In genomic region chr11:33931032-33931431, GRCh38 we compare ENCODE assay signal across 15 cellular contexts. TPM values are rescaled to one million over a fixed set of nuclear protein-coding genes. Genes with fewer than 3 reads are reported as not detected.
A peak's percentile ranks its signal among the peaks of the same experiment; 100 is the strongest.
DNase-seq lines count a peak whose midpoint lies in the region; ATAC-seq and TF ChIP-seq lines count a peak whose summit lies in the region.
"Had no signal": no experiment of that assay in that cellular context is flagged by ENCODE, and none has a peak within 500 bp of the region (broad histone marks: within the 10 kb centered on the region; RNA-seq: fewer than 3 reads in every experiment).

No MANE protein-coding gene starts in this region.

- peak overlapping the region; percentile 60 for H3K27ac ChIP-seq in KOPT-K1 (ENCODE audit: low read depth, low read length, poor library complexity, severe bottlenecking)
- H3K27ac ChIP-seq in breast epithelium: peak overlapping the region; percentile 87 to 93
- peak overlapping the region; percentile 81 to 93 for H3K27ac ChIP-seq in left lung
- peak overlapping the region; percentile 61 for H3K27ac ChIP-seq in substantia nigra (ENCODE audit: low read depth, low read length, poor library complexity, severe bottlenecking)

- peak in 1 of 2 donors; percentile 37 for DNase-seq in breast epithelium (ENCODE audit: low spot score in 2 of 2)
- no peak for DNase-seq in left lung
- no peak for DNase-seq in substantia nigra (lab: John Stamatoyannopoulos, UW)
- DNase-seq in 8988T: no peak
- DNase-seq in mucosa of gallbladder (ENCODE audit: low spot score): no peak
- DNase-seq in glomerular visceral epithelial cell (ENCODE audit: extremely low spot score): no peak
- DNase-seq: activated T-cell treated with anti-CD3 and anti-CD28 coated beads, Interleukin-2, amount 50 U/mL, for 4 hours; CD4-positive, alpha-beta memory T cell; GOT3; stimulated activated CD4-positive, alpha-beta T cell treated with anti-CD3 and anti-CD28 coated beads, Interleukin-4, amount 100 ng/mL, for 24 hours; stimulated activated naive B cell treated with anti-CD40 and anti-IgM and Interleukin-4, amounts not matched to agents 10 μg/mL and 1 μg/mL and 100 μg/mL, for 72 hours had no signal

- TF ChIP-seq CTCF in breast epithelium (IDR thresholded peaks at IDR 0.05) (no peak), left lung (IDR thresholded peaks at IDR 0.05) (no peak)

- H3K9me3 ChIP-seq in KOPT-K1 (ENCODE audit: insufficient read depth, low read length, poor library complexity, severe bottlenecking): peaks cover 23% of the 10 kb centered on the region
- H3K9me3 ChIP-seq in breast epithelium: no peaks in the 10 kb centered on the region
- peaks cover 0 to 5% of the 10 kb centered on the region in 2 donors for H3K9me3 ChIP-seq in left lung
- H3K9me3 ChIP-seq: prostate gland had no signal

- H3K36me3 ChIP-seq in KOPT-K1 (ENCODE audit: insufficient read depth, low read length) (no peaks in the 10 kb centered on the region), breast epithelium (no peaks in the 10 kb centered on the region), left lung (no peaks in the 10 kb centered on the region)
- H3K36me3 ChIP-seq: prostate gland had no signal

- intact Hi-C loops in breast epithelium (cut with DNase I; ENCODE audit: low total_unique reads): no loop called here
- intact Hi-C loops in left lung (cut with DNase I): loop anchor here in 1 of 2 donors (5.0 kb wide), 1 partner anchor 64 kb away; no protein-coding TSS in a partner anchor

- no peak overlapping the region for H3K4me3 ChIP-seq in breast epithelium
- H3K4me3 ChIP-seq in left lung: no peak overlapping the region
- H3K4me3 ChIP-seq: prostate gland had no signal

- TF ChIP-seq POLR2A in breast epithelium (IDR thresholded peaks at IDR 0.05): no peak

- ATAC-seq in left lung (no peak), GM18907 (IDR thresholded peaks at IDR 0.05; ENCODE audit: unreplicated experiment) (no peak)
- ATAC-seq: activated T-cell treated with anti-CD3 and anti-CD28 coated beads, Interleukin-2, amount 50 U/mL, for 4 hours had no signal

- peaks cover 0 to 6% of the 10 kb centered on the region in 2 donors for H3K4me1 ChIP-seq in breast epithelium
- peaks cover 8 to 78% of the 10 kb centered on the region in 2 donors for H3K4me1 ChIP-seq in left lung
- H3K4me1 ChIP-seq: prostate gland had no signal

- H3K27me3 ChIP-seq in breast epithelium (no peaks in the 10 kb centered on the region), left lung (no peaks in the 10 kb centered on the region)

RNA-seq across cellular contexts. Expression of gene LMO2, which starts 39.2 kb away (rescaled TPM):
- total RNA-seq in breast epithelium (10 to 100 TPM; 19.5 to 21.9 (median 20.0) TPM), left lung (10 to 100 TPM; 27.8 to 42.0 TPM), mucosa of gallbladder (26.8 TPM)
- total RNA-seq: G401 had no signal
